ENCODE assay signal across 11 cellular contexts in the genomic region with DNA sequence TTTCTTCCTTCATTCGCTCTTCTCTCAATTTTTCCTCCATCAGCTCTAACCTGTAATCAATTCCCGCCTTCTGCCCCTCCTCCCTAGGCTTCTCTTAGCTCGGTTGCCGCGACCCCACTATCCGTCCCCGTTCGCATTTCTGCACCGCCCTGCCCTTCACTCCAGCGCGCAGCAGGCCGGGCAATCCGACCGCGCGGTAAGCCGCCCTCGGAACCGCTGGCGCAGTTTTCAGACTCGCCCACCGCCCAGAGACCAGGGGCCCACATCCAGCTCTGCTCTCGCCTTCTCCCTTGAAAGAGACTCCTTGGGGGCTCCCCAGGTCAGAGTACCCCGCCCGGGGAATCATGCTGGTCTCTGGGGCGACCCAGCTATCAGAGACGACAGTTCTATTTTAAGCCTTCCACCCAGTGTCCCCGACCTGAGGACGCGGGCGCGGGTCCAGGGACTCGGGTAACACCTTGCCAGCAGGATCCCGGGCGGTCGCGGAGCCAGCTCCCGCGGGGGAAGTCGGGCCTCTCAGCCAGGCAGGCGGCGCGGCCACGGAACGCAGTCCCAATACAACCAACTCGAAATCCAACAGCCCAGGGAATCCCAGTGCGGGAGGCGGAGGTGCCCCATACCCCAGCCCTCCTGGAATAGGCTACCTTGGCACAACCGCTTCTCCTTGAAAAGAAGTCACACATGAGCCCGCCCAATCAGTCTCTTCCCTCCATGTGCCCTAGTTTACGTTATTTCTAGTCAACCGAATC. TPM values are rescaled to one million over a fixed set of nuclear protein-coding genes. Genes with fewer than 3 reads are reported as not detected.
DNase-seq lines count a peak whose midpoint lies in the region; ATAC-seq and TF ChIP-seq lines count a peak whose summit lies in the region.
"Had no signal": no experiment of that assay in that cellular context is flagged by ENCODE, and none has a peak within 500 bp of the region (broad histone marks: within the 10 kb centered on the region; RNA-seq: fewer than 3 reads in every experiment).

No MANE protein-coding gene starts in this region.

- peaks cover 15% of the 10 kb centered on the region for H3K4me1 Mint-ChIP-seq in stimulated activated memory B cell treated with anti-CD40 and anti-IgM and Interleukin-4, amounts not matched to agents 10 μg/mL and 1 μg/mL and 100 μg/mL, for 72 hours
- peaks cover 8 to 9% of the 10 kb centered on the region in 2 donors for H3K4me1 Mint-ChIP-seq in effector memory CD8-positive, alpha-beta T cell (ENCODE audit: low read depth in 2 of 2)

- DNase-seq in DMS 273 (lab: John Stamatoyannopoulos, UW; ENCODE audit: unreplicated experiment) (peak; percentile 45), DMS 273 treated with DMSO at 0.1 percent for 48 hours (lab: John Stamatoyannopoulos, UW) (no peak), breast epithelium (ENCODE audit: low spot score in 2 of 2) (no peak), islet precursor cell (peak; percentile 65), GF-D8 (lab: John Stamatoyannopoulos, UW) (no peak)
- DNase-seq in effector memory CD8-positive, alpha-beta T cell = no peak
- DNase-seq: GOT3 had no signal

- H3K27ac Mint-ChIP-seq in stimulated activated memory B cell treated with anti-CD40 and anti-IgM and Interleukin-4, amounts not matched to agents 10 μg/mL and 1 μg/mL and 100 μg/mL, for 72 hours = no peak overlapping the region
- no peak overlapping the region for H3K27ac Mint-ChIP-seq in effector memory CD8-positive, alpha-beta T cell

- no peaks in the 10 kb centered on the region for H3K36me3 Mint-ChIP-seq in stimulated activated memory B cell treated with anti-CD40 and anti-IgM and Interleukin-4, amounts not matched to agents 10 μg/mL and 1 μg/mL and 100 μg/mL, for 72 hours
- H3K36me3 Mint-ChIP-seq in effector memory CD8-positive, alpha-beta T cell (ENCODE audit: insufficient read depth) = peaks cover 3% of the 10 kb centered on the region

- H3K27me3 ChIP-seq in breast epithelium = peaks cover 2 to 22% of the 10 kb centered on the region in 2 donors

- TF ChIP-seq POLR2A in breast epithelium (IDR thresholded peaks at IDR 0.05) = no peak

- H3K4me1 ChIP-seq in breast epithelium = peaks cover 4 to 6% of the 10 kb centered on the region in 2 donors

- H3K4me3 Mint-ChIP-seq in stimulated activated memory B cell treated with anti-CD40 and anti-IgM and Interleukin-4, amounts not matched to agents 10 μg/mL and 1 μg/mL and 100 μg/mL, for 72 hours = peak overlapping the region; percentile 35
- H3K4me3 Mint-ChIP-seq in effector memory CD8-positive, alpha-beta T cell = peak overlapping the region in 1 of 2 donors; percentile 29

- H3K27ac ChIP-seq in breast epithelium = no peak overlapping the region
- H3K27ac ChIP-seq: 22Rv1, epithelial cell of prostate had no signal

- peak; percentile 45 for ATAC-seq in stimulated activated memory B cell treated with anti-CD40 and anti-IgM and Interleukin-4, amounts not matched to agents 10 μg/mL and 1 μg/mL and 100 μg/mL, for 72 hours
- no peak for ATAC-seq in HG02678 (IDR thresholded peaks at IDR 0.05; ENCODE audit: unreplicated experiment)
- no peak for ATAC-seq in effector memory CD8-positive, alpha-beta T cell (replicated peaks)

- no peak for TF ChIP-seq CTCF in breast epithelium (IDR thresholded peaks at IDR 0.05)

- peak overlapping the region; percentile 35 to 60 (median 42) for H3K4me3 ChIP-seq in breast epithelium

- peaks cover 55% of the 10 kb centered on the region for H3K27me3 Mint-ChIP-seq in stimulated activated memory B cell treated with anti-CD40 and anti-IgM and Interleukin-4, amounts not matched to agents 10 μg/mL and 1 μg/mL and 100 μg/mL, for 72 hours
- H3K27me3 Mint-ChIP-seq in effector memory CD8-positive, alpha-beta T cell = peaks cover 62 to 73% of the 10 kb centered on the region in 2 donors

- no peaks in the 10 kb centered on the region for H3K36me3 ChIP-seq in breast epithelium

- H3K9me3 ChIP-seq in breast epithelium = no peaks in the 10 kb centered on the region

- intact Hi-C loops in breast epithelium (cut with DNase I; ENCODE audit: low total_unique reads) = no loop called here

- peaks cover under 1% of the 10 kb centered on the region for H3K9me3 Mint-ChIP-seq in stimulated activated memory B cell treated with anti-CD40 and anti-IgM and Interleukin-4, amounts not matched to agents 10 μg/mL and 1 μg/mL and 100 μg/mL, for 72 hours
- H3K9me3 Mint-ChIP-seq in effector memory CD8-positive, alpha-beta T cell = no peaks in the 10 kb centered on the region

RNA-seq across cellular contexts. Expression of gene SLC38A4, which starts 5.7 kb away (rescaled TPM):
- total RNA-seq in breast epithelium = under 1 TPM in 2 of 3 donors, not detected in 1; 0.15 to 0.33 TPM

Comparison
In these comparisons a context has a peak if more than half of its experiments do, and no peak if none do; other contexts are left out.
1. DNase-seq: peak in DMS 273 (single experiment) and islet precursor cell (single experiment); none in DMS 273 treated with DMSO at 0.1 percent for 48 hours (single experiment), breast epithelium (0 of 2), GF-D8 (single experiment) and effector memory CD8-positive, alpha-beta T cell (0 of 3).